In genomic region chr22:19980766-19981165, GRCh38 we compare ENCODE assay signal across 23 cellular contexts.
"Had no signal": no experiment of that assay in that cellular context is flagged by ENCODE, and none has a peak within 500 bp of the region (broad histone marks: within the 10 kb centered on the region; RNA-seq: fewer than 3 reads in every experiment).

No MANE protein-coding gene starts in this region.

- H3K27ac Mint-ChIP-seq: activated CD8-positive, alpha-beta T cell treated with anti-CD3 and anti-CD28 coated beads, Interleukin-2, amount 10 ng/mL, durations not matched to agents 7 days and 5 days; activated naive CD4-positive, alpha-beta T cell treated with anti-CD3 and anti-CD28 coated beads, Interleukin-2, amount 50 U/mL, for 24 hours; activated T-cell treated with anti-CD3 and anti-CD28 coated beads, Interleukin-2, amount 50 U/mL, for 24 hours; activated T-helper 1 cell treated with anti-CD3 and anti-CD28 coated beads, Interleukin-12 subunit alpha, Interleukin-12 subunit beta, Interleukin-2, Interleukin-4 antibody, amounts not matched to agents 30 ng/mL and 10 ng/mL and 1 ng/mL, durations not matched to agents 14 hours and 24 hours and 36 hours; T-helper 17 cell; WTC11 had no signal

- H3K9me3 Mint-ChIP-seq: activated naive CD4-positive, alpha-beta T cell treated with anti-CD3 and anti-CD28 coated beads, Interleukin-2, amount 50 U/mL, for 24 hours; activated T-cell treated with anti-CD3 and anti-CD28 coated beads, Interleukin-2, amount 50 U/mL, for 24 hours; activated T-helper 1 cell treated with anti-CD3 and anti-CD28 coated beads, Interleukin-12 subunit alpha, Interleukin-12 subunit beta, Interleukin-2, Interleukin-4 antibody, amounts not matched to agents 30 ng/mL and 10 ng/mL and 1 ng/mL, durations not matched to agents 14 hours and 24 hours and 36 hours; IgD-negative memory B cell; WTC11 had no signal

- H3K27me3 Mint-ChIP-seq: activated naive CD4-positive, alpha-beta T cell treated with anti-CD3 and anti-CD28 coated beads, Interleukin-2, amount 50 U/mL, for 24 hours; activated T-cell treated with anti-CD3 and anti-CD28 coated beads, Interleukin-2, amount 50 U/mL, for 24 hours; T-helper 17 cell had no signal

- H3K4me1 Mint-ChIP-seq: activated naive CD4-positive, alpha-beta T cell treated with anti-CD3 and anti-CD28 coated beads, Interleukin-2, amount 50 U/mL, for 24 hours; IgD-negative memory B cell; T-helper 17 cell had no signal

- H3K4me3 ChIP-seq: breast epithelium had no signal

- ATAC-seq: activated CD8-positive, alpha-beta T cell treated with anti-CD3 and anti-CD28 coated beads, Interleukin-2, amount 10 ng/mL, durations not matched to agents 7 days and 5 days; PC-3; T-helper 17 cell; WTC11 had no signal

- H3K36me3 Mint-ChIP-seq: activated naive CD4-positive, alpha-beta T cell treated with anti-CD3 and anti-CD28 coated beads, Interleukin-2, amount 50 U/mL, for 24 hours; IgD-negative memory B cell had no signal

- H3K9me3 ChIP-seq: breast epithelium had no signal

- H3K27me3 ChIP-seq: breast epithelium had no signal

- H3K36me3 ChIP-seq: breast epithelium had no signal

- H3K4me3 Mint-ChIP-seq: activated CD8-positive, alpha-beta T cell treated with anti-CD3 and anti-CD28 coated beads, Interleukin-2, amount 10 ng/mL, durations not matched to agents 7 days and 5 days; activated naive CD4-positive, alpha-beta T cell treated with anti-CD3 and anti-CD28 coated beads, Interleukin-2, amount 50 U/mL, for 24 hours; activated T-cell treated with anti-CD3 and anti-CD28 coated beads, Interleukin-2, amount 50 U/mL, for 24 hours; activated T-helper 1 cell treated with anti-CD3 and anti-CD28 coated beads, Interleukin-12 subunit alpha, Interleukin-12 subunit beta, Interleukin-2, Interleukin-4 antibody, amounts not matched to agents 30 ng/mL and 10 ng/mL and 1 ng/mL, durations not matched to agents 14 hours and 24 hours and 36 hours; IgD-negative memory B cell; T-helper 17 cell; WTC11 had no signal

- DNase-seq: activated CD4-positive, alpha-beta T cell treated with anti-CD3 and anti-CD28 coated beads for 48 hours; activated CD4-positive, alpha-beta T cell treated with anti-CD3 and anti-CD28 coated beads, Interleukin-2, amount 50 U/mL, for 4 hours; activated CD4-positive, CD25-positive, alpha-beta regulatory T cell treated with anti-CD3 and anti-CD28 coated beads, Interleukin-2, amount 50 U/mL, for 72 hours; activated CD8-positive, alpha-beta T cell treated with anti-CD3 and anti-CD28 coated beads, Interleukin-2, amount 10 ng/mL, durations not matched to agents 7 days and 5 days; activated effector memory CD4-positive, alpha-beta T cell treated with Interleukin-2 at 50 U/mL for 16 hours; activated naive CD4-positive, alpha-beta T cell; activated T-cell treated with anti-CD3 and anti-CD28 coated beads, Interleukin-2, amount 50 U/mL, for 24 hours; MM.1S; NCI-H1105; NCI-H1436; NCI-H1694 treated with DMSO at 0.1 percent for 48 hours; NCI-H2029 treated with DMSO at 0.1 percent for 48 hours; NCI-H510A treated with DMSO at 0.1 percent for 48 hours; NCI-H69; PC-3; SIG-M5; T-helper 17 cell; T-helper 9 cell had no signal

- H3K27ac ChIP-seq: breast epithelium had no signal
